33 cellular contexts compared by ENCODE assay signal in the genomic region with DNA sequence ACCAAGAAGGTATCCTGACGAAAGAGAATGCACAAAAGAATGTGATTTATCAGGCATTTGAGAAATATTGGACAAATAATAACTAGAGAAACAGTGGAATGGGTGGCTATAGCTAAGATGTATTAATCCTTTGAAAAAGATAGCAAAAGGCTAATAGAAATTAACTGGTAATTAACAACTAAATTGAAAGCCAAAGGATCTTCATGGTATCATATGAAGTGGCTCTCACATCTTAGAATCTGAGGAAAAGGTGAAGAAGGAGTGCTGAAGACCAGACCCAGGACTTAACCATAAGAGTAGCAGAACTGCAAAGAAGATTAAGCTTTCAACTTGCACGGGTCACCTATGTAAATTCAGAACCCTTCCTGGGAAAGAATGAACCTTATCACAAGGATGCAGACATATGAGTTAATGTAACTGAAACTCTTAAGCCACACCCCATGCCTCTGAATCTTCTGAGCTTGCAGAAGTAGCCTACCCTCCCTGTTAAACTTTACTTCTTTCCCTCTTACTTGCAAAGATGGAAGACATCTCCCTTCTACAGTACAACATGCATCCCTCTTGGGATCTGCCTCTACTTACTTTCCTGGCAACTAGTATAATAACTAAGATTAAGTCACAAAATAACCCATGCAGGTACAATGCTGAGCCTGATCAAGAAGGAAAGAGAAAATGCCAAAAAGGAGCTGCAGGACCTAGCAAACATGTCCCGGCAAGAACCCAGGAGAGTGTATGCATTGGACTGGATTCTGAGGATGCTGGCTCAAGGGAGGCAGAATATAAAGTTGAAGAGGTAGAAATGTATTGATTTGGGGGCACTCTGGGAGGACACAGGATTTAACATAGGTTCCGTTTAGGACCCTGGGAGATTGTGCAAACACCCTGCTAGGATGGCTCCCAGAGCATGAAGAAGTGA.
"Had no signal": no experiment of that assay in that cellular context is flagged by ENCODE, and none has a peak within 500 bp of the region (broad histone marks: within the 10 kb centered on the region; RNA-seq: fewer than 3 reads in every experiment).

No MANE protein-coding gene starts in this region.

- H3K4me1 ChIP-seq: adrenal gland, body of pancreas, breast epithelium had no signal

- H3K27me3 ChIP-seq: adrenal gland, body of pancreas, breast epithelium had no signal

- H3K27ac ChIP-seq: adrenal gland, body of pancreas, breast epithelium, PC-9, RWPE1, VCaP had no signal

- H2AFZ ChIP-seq: PC-9 had no signal

- ATAC-seq: activated CD8-positive, alpha-beta T cell treated with anti-CD3 and anti-CD28 coated beads, Interleukin-2, amount 10 ng/mL, durations not matched to agents 7 days and 5 days; activated naive CD4-positive, alpha-beta T cell treated with anti-CD3 and anti-CD28 coated beads, Interleukin-2, amount 50 U/mL, for 72 hours; body of pancreas had no signal

- H3K4me3 ChIP-seq: adrenal gland, body of pancreas, breast epithelium, PC-9 had no signal

- DNase-seq: activated B cell treated with CpG ODN at 0.5 μM for 24 hours; activated CD4-positive, alpha-beta T cell treated with anti-CD3 and anti-CD28 coated beads for 1 hour; activated CD4-positive, alpha-beta T cell treated with anti-CD3 and anti-CD28 coated beads for 48 hours; activated CD4-positive, alpha-beta T cell treated with anti-CD3 and anti-CD28 coated beads, Interleukin-2, amount 50 U/mL, for 48 hours; activated CD8-positive, alpha-beta T cell treated with anti-CD3 and anti-CD28 coated beads, Interleukin-2, amount 10 ng/mL, durations not matched to agents 7 days and 5 days; activated gamma-delta T cell; activated naive CD4-positive, alpha-beta T cell treated with Interleukin-2 at 50 U/mL for 16 hours; activated T-cell treated with anti-CD3 and anti-CD28 coated beads, Interleukin-2, amount 50 U/mL, for 24 hours; adrenal gland; body of pancreas; NCI-H1092 treated with DMSO at 0.1 percent for 48 hours; NCI-H1417; NCI-H146; NCI-H187; NCI-H2029 treated with DMSO at 0.1 percent for 48 hours; NCI-H2107; NCI-H2171; NCI-H510A; NCI-H526; NCI-H748 treated with DMSO at 0.1 percent for 48 hours; NK-92 treated with Interleukin-12 subunit alpha and Interleukin-12 subunit beta, amount 100 ng/mL, for 24 hours; PC-9; Right ventricle myocardium superior; SW 1271; T-helper 1 cell; T-helper 2 cell; T-helper 9 cell had no signal

- H3K4me2 ChIP-seq: PC-9 had no signal

- H3K36me3 ChIP-seq: adrenal gland, breast epithelium had no signal

- FAIRE-seq: astrocyte, RCC 7860 had no signal

- H3K9me3 ChIP-seq: body of pancreas, breast epithelium had no signal
